8 cellular contexts compared by ENCODE assay signal in genomic region chr6:124078169-124078568, GRCh38.
"Had no signal": no experiment of that assay in that cellular context is flagged by ENCODE, and none has a peak within 500 bp of the region (broad histone marks: within the 10 kb centered on the region; RNA-seq: fewer than 3 reads in every experiment).

No MANE protein-coding gene starts in this region.

- H3K9ac ChIP-seq: GM23248 had no signal

- H3K4me1 ChIP-seq: HAP-1 had no signal

- DNase-seq: GM23248, GOT3, H7, IMR-90, KG1 had no signal

- H3K36me3 ChIP-seq: HAP-1 had no signal

- H3K9me3 ChIP-seq: HAP-1 had no signal

- H3K4me3 ChIP-seq: GM23248, HAP-1, K562 had no signal

- H3K27ac ChIP-seq: GM23248 had no signal

- ATAC-seq: HCT116, K562 had no signal

- H2AFZ ChIP-seq: GM23248 had no signal
